In genomic region chr3:61997112-61997511, GRCh38 we compare ENCODE assay signal across 23 cellular contexts.
DNase-seq lines count a peak whose midpoint lies in the region; ATAC-seq and TF ChIP-seq lines count a peak whose summit lies in the region.
"Had no signal": no experiment of that assay in that cellular context is flagged by ENCODE, and none has a peak within 500 bp of the region (broad histone marks: within the 10 kb centered on the region; RNA-seq: fewer than 3 reads in every experiment).

No MANE protein-coding gene starts in this region.

- ATAC-seq in WTC11 (no peak), GM18907 (IDR thresholded peaks at IDR 0.05; ENCODE audit: unreplicated experiment) (no peak)
- ATAC-seq: CD8-positive, alpha-beta T cell had no signal

- no peak for TF ChIP-seq CTCF in WTC11 (IDR thresholded peaks at IDR 0.05)

- H3K4me1 ChIP-seq in mesodermal cell (ENCODE audit: control insufficient read depth, insufficient read depth, low read length, poor library complexity, severe bottlenecking) = peaks cover 18% of the 10 kb centered on the region
- H3K4me1 ChIP-seq: HAP-1 had no signal

- H3K36me3 Mint-ChIP-seq in WTC11 = no peaks in the 10 kb centered on the region
- H3K36me3 Mint-ChIP-seq: CD8-positive, alpha-beta T cell had no signal

- H3K36me3 ChIP-seq in mesodermal cell (ENCODE audit: control insufficient read depth, insufficient read depth, low read length) = no peaks in the 10 kb centered on the region
- H3K36me3 ChIP-seq: HAP-1 had no signal

- H3K4me3 Mint-ChIP-seq in WTC11 = no peak overlapping the region
- H3K4me3 Mint-ChIP-seq: activated CD4-positive, alpha-beta T cell treated with anti-CD3 and anti-CD28 coated beads, Interleukin-2, amount 10 ng/mL, durations not matched to agents 7 days and 5 days; CD8-positive, alpha-beta T cell had no signal

- H3K9me3 Mint-ChIP-seq in WTC11 = no peaks in the 10 kb centered on the region
- H3K9me3 Mint-ChIP-seq: activated CD4-positive, alpha-beta T cell treated with anti-CD3 and anti-CD28 coated beads, Interleukin-2, amount 10 ng/mL, durations not matched to agents 7 days and 5 days; CD8-positive, alpha-beta T cell had no signal

- H3K4me3 ChIP-seq in mesodermal cell (ENCODE audit: extremely low read depth, insufficient read depth, low read length, poor library complexity, severe bottlenecking) = no peak overlapping the region
- H3K4me3 ChIP-seq: HAP-1, lung had no signal

- CTCF ChIA-PET in WTC11 (lab: Charles Lee) = no interaction called here

- peaks cover 28% of the 10 kb centered on the region for H3K4me1 Mint-ChIP-seq in WTC11
- H3K4me1 Mint-ChIP-seq: activated CD4-positive, alpha-beta T cell treated with anti-CD3 and anti-CD28 coated beads, Interleukin-2, amount 10 ng/mL, durations not matched to agents 7 days and 5 days had no signal

- H3K27ac Mint-ChIP-seq in WTC11 = peak overlapping the region; percentile 66; the same call in 1 of the 2 replicates
- H3K27ac Mint-ChIP-seq: activated CD4-positive, alpha-beta T cell treated with anti-CD3 and anti-CD28 coated beads, Interleukin-2, amount 10 ng/mL, durations not matched to agents 7 days and 5 days; CD8-positive, alpha-beta T cell had no signal

- peaks cover 3% of the 10 kb centered on the region for H3K9me3 ChIP-seq in mesodermal cell (ENCODE audit: control insufficient read depth, low read length)
- H3K9me3 ChIP-seq: HAP-1 had no signal

- peak overlapping the region; percentile 85 for H3K27ac ChIP-seq in mesodermal cell (ENCODE audit: low read depth, low read length, severe bottlenecking)

- 74 to 88% methylated on average over 4 of the region's 4 CpGs for WGBS in mesodermal cell (ENCODE audit: insufficient coverage in 2 of 2), 2 experiments

- no peaks in the 10 kb centered on the region for H3K27me3 Mint-ChIP-seq in WTC11 (ENCODE audit: low read depth)
- H3K27me3 Mint-ChIP-seq: activated CD4-positive, alpha-beta T cell treated with anti-CD3 and anti-CD28 coated beads, Interleukin-2, amount 10 ng/mL, durations not matched to agents 7 days and 5 days had no signal

- peak; percentile 61 for DNase-seq in D341Med (ENCODE audit: low spot score)
- peak; percentile 17 to 47 for DNase-seq in Kasumi-1 (lab: John Stamatoyannopoulos, UW)
- DNase-seq in WTC11 (ENCODE audit: low spot score) = no peak
- no peak for DNase-seq in NCI-H524 (lab: John Stamatoyannopoulos, UW)
- DNase-seq in activated gamma-delta T cell treated with Interleukin-2 at 50 U/mL for 16 hours = no peak
- DNase-seq: activated CD4-positive, alpha-beta T cell treated with anti-CD3 and anti-CD28 coated beads, Interleukin-2, amount 10 ng/mL, durations not matched to agents 7 days and 5 days; activated CD8-positive, alpha-beta memory T cell treated with anti-CD3 and anti-CD28 coated beads, Interleukin-2, amount 50 U/mL, for 4 hours; activated effector memory CD4-positive, alpha-beta T cell treated with Interleukin-2 at 50 U/mL for 16 hours; CD8-positive, alpha-beta T cell; dermis blood vessel endothelial cell; DMS79; hippocampal formation; NCI-H1092 treated with DMSO at 0.1 percent for 48 hours; NCI-H2029; NCI-H345; NK-92 treated with Interleukin-12 subunit alpha and Interleukin-12 subunit beta, amount 100 ng/mL, for 24 hours; occipital lobe; retina; RPMI8226 had no signal

- POLR2A ChIA-PET in WTC11 (lab: Charles Lee) = no interaction called here

TF ChIP-seq in WTC11, 78 proteins besides CTCF, POLR2A, EP300 and RAD21 (continues in another document):
- TF ChIP-seq AFF4 (CRISPR knock-in tag; IDR thresholded peaks at IDR 0.05; ENCODE audit: borderline replicate concordance) = no peak
- TF ChIP-seq ZNF263 (CRISPR knock-in tag; IDR thresholded peaks at IDR 0.05; ENCODE audit: low read depth) = no peak
- TF ChIP-seq GABPB1 (CRISPR knock-in tag; IDR thresholded peaks at IDR 0.05) = no peak
- TF ChIP-seq ZBTB21 (CRISPR knock-in tag; IDR thresholded peaks at IDR 0.05; ENCODE audit: borderline replicate concordance) = no peak
- TF ChIP-seq KAT7 (CRISPR knock-in tag; IDR thresholded peaks at IDR 0.05; ENCODE audit: borderline replicate concordance) = no peak
- TF ChIP-seq FOXP4 (CRISPR knock-in tag; IDR thresholded peaks at IDR 0.05) = no peak
- no peak for TF ChIP-seq FOXJ3 (CRISPR knock-in tag; IDR thresholded peaks at IDR 0.05; ENCODE audit: borderline replicate concordance)
- no peak for TF ChIP-seq MXD4 (CRISPR knock-in tag; IDR thresholded peaks at IDR 0.05; ENCODE audit: borderline replicate concordance)
- no peak for TF ChIP-seq SMAD3 (CRISPR knock-in tag; IDR thresholded peaks at IDR 0.05; ENCODE audit: borderline replicate concordance)
- no peak for TF ChIP-seq E2F4 (CRISPR knock-in tag; IDR thresholded peaks at IDR 0.05; ENCODE audit: borderline replicate concordance, low read depth)
- no peak for TF ChIP-seq OVOL2 (CRISPR knock-in tag; IDR thresholded peaks at IDR 0.05; ENCODE audit: borderline replicate concordance)
- TF ChIP-seq SMAD4 (CRISPR knock-in tag; IDR thresholded peaks at IDR 0.05) = no peak
- no peak for TF ChIP-seq STAT6 (CRISPR knock-in tag; conservative IDR thresholded peaks at IDR 0.05; ENCODE audit: low read depth)

Comparison
In these comparisons a context has a peak if more than half of its experiments do, and no peak if none do; other contexts are left out.
1. DNase-seq: peak in D341Med (single experiment) and Kasumi-1 (2 of 2); none in WTC11 (single experiment), NCI-H524 (0 of 2) and activated gamma-delta T cell treated with Interleukin-2 at 50 U/mL for 16 hours (single experiment).